Comparison of ENCODE assay signal across 25 cellular contexts in genomic region chr14:25110101-25110500, GRCh38.
DNase-seq lines count a peak whose midpoint lies in the region; ATAC-seq and TF ChIP-seq lines count a peak whose summit lies in the region.
"Had no signal": no experiment of that assay in that cellular context is flagged by ENCODE, and none has a peak within 500 bp of the region (broad histone marks: within the 10 kb centered on the region; RNA-seq: fewer than 3 reads in every experiment).

No MANE protein-coding gene starts in this region.

- POLR2A ChIA-PET in activated CD4-positive, alpha-beta memory T cell treated with anti-CD3 and anti-CD28 coated beads, Interleukin-2, amount 10 ng/mL, durations not matched to agents 7 days and 5 days (lab: Charles Lee), result no interaction called here

- TF ChIP-seq EP300 in sigmoid colon (IDR thresholded peaks at IDR 0.05), result no peak

- no peak overlapping the region for H3K4me3 Mint-ChIP-seq in activated CD4-positive, alpha-beta memory T cell treated with anti-CD3 and anti-CD28 coated beads, Interleukin-2, amount 10 ng/mL, durations not matched to agents 7 days and 5 days
- H3K4me3 Mint-ChIP-seq: activated CD4-positive, alpha-beta T cell treated with anti-CD3 and anti-CD28 coated beads for 36 hours; activated T-cell treated with anti-CD3 and anti-CD28 coated beads, Interleukin-2, amount 50 U/mL, for 24 hours; endodermal cell; nephron progenitor cell had no signal

- DNase-seq in AG08395 (ENCODE audit: low spot score), result peak; percentile 19
- DNase-seq in LHCN-M2 (ENCODE audit: low read depth), result peak; percentile 39
- peak; percentile 25 for DNase-seq in fibroblast of peridontal ligament (ENCODE audit: extremely low read depth)
- DNase-seq in sigmoid colon, result no peak
- no peak for DNase-seq in NCI-H446 treated with DMSO at 0.1 percent for 48 hours (lab: John Stamatoyannopoulos, UW)
- DNase-seq in activated CD4-positive, alpha-beta memory T cell treated with anti-CD3 and anti-CD28 coated beads, Interleukin-2, amount 10 ng/mL, durations not matched to agents 7 days and 5 days, result no peak
- DNase-seq: activated CD4-positive, alpha-beta T cell treated with anti-CD3 and anti-CD28 coated beads for 36 hours; activated naive CD4-positive, alpha-beta T cell; activated T-cell treated with anti-CD3 and anti-CD28 coated beads, Interleukin-2, amount 50 U/mL, for 24 hours; Calu3; endodermal cell; esophagus squamous epithelium; left colon; NCI-H69; nephron progenitor cell; posterior cingulate gyrus; small intestine; stimulated activated CD4-positive, alpha-beta T cell treated with anti-CD3 and anti-CD28 coated beads, Interleukin-2, amount 100 ng/mL, for 24 hours; substantia nigra; T-helper 2 cell had no signal

- no peak for TF ChIP-seq POLR2A in sigmoid colon (IDR thresholded peaks at IDR 0.05)

- no peaks in the 10 kb centered on the region for H3K9me3 Mint-ChIP-seq in activated CD4-positive, alpha-beta memory T cell treated with anti-CD3 and anti-CD28 coated beads, Interleukin-2, amount 10 ng/mL, durations not matched to agents 7 days and 5 days

- intact Hi-C loops in sigmoid colon (cut with DNase I), result no loop called here

- WGBS in sigmoid colon, 2 donors, result 61 to 89% methylated on average over 2 of the region's 2 CpGs

- H3K27me3 ChIP-seq in sigmoid colon, result no peaks in the 10 kb centered on the region
- H3K27me3 ChIP-seq: esophagus squamous epithelium had no signal

- no peaks in the 10 kb centered on the region for H3K4me1 Mint-ChIP-seq in activated CD4-positive, alpha-beta memory T cell treated with anti-CD3 and anti-CD28 coated beads, Interleukin-2, amount 10 ng/mL, durations not matched to agents 7 days and 5 days
- H3K4me1 Mint-ChIP-seq: activated CD4-positive, alpha-beta T cell treated with anti-CD3 and anti-CD28 coated beads for 36 hours; endodermal cell had no signal

- H3K4me3 ChIP-seq in sigmoid colon, result no peak overlapping the region
- H3K4me3 ChIP-seq: esophagus squamous epithelium, SK-N-MC had no signal

- no peaks in the 10 kb centered on the region for H3K36me3 Mint-ChIP-seq in activated CD4-positive, alpha-beta memory T cell treated with anti-CD3 and anti-CD28 coated beads, Interleukin-2, amount 10 ng/mL, durations not matched to agents 7 days and 5 days (ENCODE audit: low read depth)

- H3K4me1 ChIP-seq in sigmoid colon, result peaks cover 0 to 25% (median 8%) of the 10 kb centered on the region in 4 donors
- H3K4me1 ChIP-seq: esophagus squamous epithelium had no signal

- H3K27ac Mint-ChIP-seq in activated CD4-positive, alpha-beta memory T cell treated with anti-CD3 and anti-CD28 coated beads, Interleukin-2, amount 10 ng/mL, durations not matched to agents 7 days and 5 days, result no peak overlapping the region
- H3K27ac Mint-ChIP-seq: activated CD4-positive, alpha-beta T cell treated with anti-CD3 and anti-CD28 coated beads for 36 hours; activated T-cell treated with anti-CD3 and anti-CD28 coated beads, Interleukin-2, amount 50 U/mL, for 24 hours; endodermal cell; nephron progenitor cell had no signal

- no peaks in the 10 kb centered on the region for H3K36me3 ChIP-seq in sigmoid colon
- H3K36me3 ChIP-seq: esophagus squamous epithelium had no signal

- CTCF ChIA-PET in activated CD4-positive, alpha-beta memory T cell treated with anti-CD3 and anti-CD28 coated beads, Interleukin-2, amount 10 ng/mL, durations not matched to agents 7 days and 5 days (lab: Charles Lee), result no interaction called here

- peak overlapping the region; percentile 12 to 74 (median 47) for H3K27ac ChIP-seq in sigmoid colon
- H3K27ac ChIP-seq: C4-2B, KMS-11, SK-N-MC had no signal

- TF ChIP-seq CTCF in sigmoid colon (IDR thresholded peaks at IDR 0.05), result no peak

- H3K9me3 ChIP-seq in sigmoid colon, result no peaks in the 10 kb centered on the region
- H3K9me3 ChIP-seq: esophagus squamous epithelium had no signal

- ATAC-seq in HG02588 (IDR thresholded peaks at IDR 0.05; ENCODE audit: unreplicated experiment), result no peak
- ATAC-seq in GM21360 (IDR thresholded peaks at IDR 0.05; ENCODE audit: unreplicated experiment), result no peak
- ATAC-seq: activated CD4-positive, alpha-beta T cell treated with anti-CD3 and anti-CD28 coated beads for 36 hours; left colon had no signal

- H3K27me3 Mint-ChIP-seq in activated CD4-positive, alpha-beta memory T cell treated with anti-CD3 and anti-CD28 coated beads, Interleukin-2, amount 10 ng/mL, durations not matched to agents 7 days and 5 days, result peaks cover under 1% of the 10 kb centered on the region

Comparison
In these comparisons a context has a peak if more than half of its experiments do, and no peak if none do; other contexts are left out.
1. DNase-seq: peak in AG08395 (single experiment), LHCN-M2 (single experiment) and fibroblast of peridontal ligament (single experiment); none in sigmoid colon (single experiment), NCI-H446 treated with DMSO at 0.1 percent for 48 hours (single experiment) and activated CD4-positive, alpha-beta memory T cell treated with anti-CD3 and anti-CD28 coated beads, Interleukin-2, amount 10 ng/mL, durations not matched to agents 7 days and 5 days (single experiment).